Comparison of ENCODE assay signal across 9 cellular contexts in genomic region chr5:136424835-136425694, GRCh38. TPM values are rescaled to one million over a fixed set of nuclear protein-coding genes. Genes with fewer than 3 reads are reported as not detected.
DNase-seq lines count a peak whose midpoint lies in the region; ATAC-seq and TF ChIP-seq lines count a peak whose summit lies in the region.
"Had no signal": no experiment of that assay in that cellular context is flagged by ENCODE, and none has a peak within 500 bp of the region (broad histone marks: within the 10 kb centered on the region; RNA-seq: fewer than 3 reads in every experiment).

No MANE protein-coding gene starts in this region.

- in situ Hi-C loops in GM13977 (cut with MboI; ENCODE audit: low pct_unique_long_range_greater_than_20kb, low sequenced_read_pairs, unreplicated experiment), result loop anchor here (25.0 kb wide), 2 partner anchors 188 to 538 kb away; partner anchors contain the start of gene IL9

- H3K36me3 Mint-ChIP-seq in activated CD4-positive, alpha-beta memory T cell treated with anti-CD3 and anti-CD28 coated beads for 36 hours, result no peaks in the 10 kb centered on the region
- H3K36me3 Mint-ChIP-seq in natural killer cell treated with Interleukin-12 subunit alpha and Interleukin-12 subunit beta and Interleukin-15 and Interleukin-18, amount 100 ng/mL, for 72 hours, result no peaks in the 10 kb centered on the region
- H3K36me3 Mint-ChIP-seq: naive thymus-derived CD4-positive, alpha-beta T cell had no signal

- POLR2A ChIA-PET in activated CD4-positive, alpha-beta memory T cell treated with anti-CD3 and anti-CD28 coated beads for 36 hours (lab: Charles Lee), result no interaction called here

- peak; percentile 80 for ATAC-seq in HG03039 (IDR thresholded peaks at IDR 0.05; ENCODE audit: unreplicated experiment)
- ATAC-seq in omental fat pad (ENCODE audit: low FRiP score), result no peak
- no peak for ATAC-seq in natural killer cell treated with Interleukin-12 subunit alpha and Interleukin-12 subunit beta and Interleukin-15 and Interleukin-18, amount 100 ng/mL, for 72 hours
- ATAC-seq: naive thymus-derived CD4-positive, alpha-beta T cell had no signal

- peak; percentile 83 for DNase-seq in AG20443 (ENCODE audit: low spot score)
- peak; percentile 64 for DNase-seq in GM13977 (ENCODE audit: low spot score)
- DNase-seq in NCI-H345 (lab: John Stamatoyannopoulos, UW), result peak; percentile 83
- peak; percentile 59 for DNase-seq in activated CD4-positive, alpha-beta memory T cell treated with anti-CD3 and anti-CD28 coated beads for 36 hours
- peak; percentile 5 for DNase-seq in fibroblast of peridontal ligament (ENCODE audit: extremely low read depth)
- DNase-seq in omental fat pad (ENCODE audit: low spot score), result peak; percentile 67
- DNase-seq in natural killer cell treated with Interleukin-12 subunit alpha and Interleukin-12 subunit beta and Interleukin-15 and Interleukin-18, amount 100 ng/mL, for 72 hours (ENCODE audit: low spot score), result no peak

- CTCF ChIA-PET in activated CD4-positive, alpha-beta memory T cell treated with anti-CD3 and anti-CD28 coated beads for 36 hours (lab: Charles Lee), result interaction anchor here (0.9 kb wide), 1 partner anchor 175 kb away, joined by 3 read pairs; no protein-coding TSS in a partner anchor

- intact Hi-C loops in activated CD4-positive, alpha-beta memory T cell treated with anti-CD3 and anti-CD28 coated beads for 36 hours (cut with micrococcal nuclease), result no loop called here

- H3K4me1 Mint-ChIP-seq in activated CD4-positive, alpha-beta memory T cell treated with anti-CD3 and anti-CD28 coated beads for 36 hours (ENCODE audit: low read depth), result no peaks in the 10 kb centered on the region
- H3K4me1 Mint-ChIP-seq in natural killer cell treated with Interleukin-12 subunit alpha and Interleukin-12 subunit beta and Interleukin-15 and Interleukin-18, amount 100 ng/mL, for 72 hours (ENCODE audit: low read depth in 2 of 2), result no peaks in the 10 kb centered on the region
- H3K4me1 Mint-ChIP-seq: naive thymus-derived CD4-positive, alpha-beta T cell had no signal

- no peak overlapping the region for H3K27ac Mint-ChIP-seq in activated CD4-positive, alpha-beta memory T cell treated with anti-CD3 and anti-CD28 coated beads for 36 hours
- no peak overlapping the region for H3K27ac Mint-ChIP-seq in natural killer cell treated with Interleukin-12 subunit alpha and Interleukin-12 subunit beta and Interleukin-15 and Interleukin-18, amount 100 ng/mL, for 72 hours
- H3K27ac Mint-ChIP-seq: naive thymus-derived CD4-positive, alpha-beta T cell had no signal

- H3K9me3 Mint-ChIP-seq in activated CD4-positive, alpha-beta memory T cell treated with anti-CD3 and anti-CD28 coated beads for 36 hours, result no peaks in the 10 kb centered on the region
- peaks cover 3% of the 10 kb centered on the region for H3K9me3 Mint-ChIP-seq in natural killer cell treated with Interleukin-12 subunit alpha and Interleukin-12 subunit beta and Interleukin-15 and Interleukin-18, amount 100 ng/mL, for 72 hours

- no peak overlapping the region for H3K4me3 Mint-ChIP-seq in activated CD4-positive, alpha-beta memory T cell treated with anti-CD3 and anti-CD28 coated beads for 36 hours
- no peak overlapping the region for H3K4me3 Mint-ChIP-seq in natural killer cell treated with Interleukin-12 subunit alpha and Interleukin-12 subunit beta and Interleukin-15 and Interleukin-18, amount 100 ng/mL, for 72 hours
- H3K4me3 Mint-ChIP-seq: naive thymus-derived CD4-positive, alpha-beta T cell had no signal

- TF ChIP-seq CTCF in GM13977 (IDR thresholded peaks at IDR 0.05; ENCODE audit: extremely low read depth, insufficient read depth, missing control alignments) (peak; percentile 84), omental fat pad (IDR thresholded peaks at IDR 0.05) (no peak)

- no peaks in the 10 kb centered on the region for H3K27me3 Mint-ChIP-seq in activated CD4-positive, alpha-beta memory T cell treated with anti-CD3 and anti-CD28 coated beads for 36 hours
- no peaks in the 10 kb centered on the region for H3K27me3 Mint-ChIP-seq in natural killer cell treated with Interleukin-12 subunit alpha and Interleukin-12 subunit beta and Interleukin-15 and Interleukin-18, amount 100 ng/mL, for 72 hours

RNA-seq across cellular contexts. Expression of gene TRPC7, which starts 59.7 kb away (rescaled TPM):
- not detected for total RNA-seq in activated CD4-positive, alpha-beta memory T cell treated with anti-CD3 and anti-CD28 coated beads for 36 hours
- not detected for total RNA-seq in omental fat pad
- total RNA-seq in natural killer cell treated with Interleukin-12 subunit alpha and Interleukin-12 subunit beta and Interleukin-15 and Interleukin-18, amount 100 ng/mL, for 72 hours, result not detected
- total RNA-seq: naive thymus-derived CD4-positive, alpha-beta T cell had no signal
